28 cellular contexts compared by ENCODE assay signal in genomic region chr2:65944213-65944612, GRCh38.
"Had no signal": no experiment of that assay in that cellular context is flagged by ENCODE, and none has a peak within 500 bp of the region (broad histone marks: within the 10 kb centered on the region; RNA-seq: fewer than 3 reads in every experiment).

No MANE protein-coding gene starts in this region.

- H3K27me3 ChIP-seq: colonic mucosa, esophagus muscularis mucosa, esophagus squamous epithelium, gastrocnemius medialis, gastroesophageal sphincter, heart left ventricle, heart right ventricle had no signal

- ATAC-seq: effector memory CD8-positive, alpha-beta T cell; esophagus mucosa; foreskin keratinocyte; gastrocnemius medialis; gastroesophageal sphincter; heart left ventricle; heart right ventricle had no signal

- FAIRE-seq: colon, endometrium, endothelial cell of umbilical vein, frontal cortex had no signal

- H3K9me3 ChIP-seq: colonic mucosa, esophagus muscularis mucosa, esophagus squamous epithelium, gastrocnemius medialis, gastroesophageal sphincter, heart left ventricle had no signal

- H3K4me1 ChIP-seq: colonic mucosa, esophagus muscularis mucosa, esophagus squamous epithelium, foreskin keratinocyte, gastrocnemius medialis, gastroesophageal sphincter, heart left ventricle, heart right ventricle had no signal

- H3K27ac ChIP-seq: colonic mucosa, coronary artery, dorsolateral prefrontal cortex, epithelial cell of prostate, esophagus muscularis mucosa, esophagus squamous epithelium, foreskin keratinocyte, gastrocnemius medialis, gastroesophageal sphincter, heart left ventricle, heart right ventricle had no signal

- DNase-seq: colonic mucosa; cortex of kidney; dermis blood vessel endothelial cell; dorsolateral prefrontal cortex; effector CD4-positive, alpha-beta T cell; effector CD8-positive, alpha-beta T cell; effector memory CD4-positive, alpha-beta T cell; effector memory CD8-positive, alpha-beta T cell; endodermal cell; erythroblast; esophagus squamous epithelium; foreskin fibroblast; foreskin keratinocyte; foreskin melanocyte; gastrocnemius medialis; glutamatergic neuron; head of caudate nucleus; heart left ventricle; heart right ventricle had no signal

- H3K4me3 ChIP-seq: colonic mucosa, coronary artery, dorsolateral prefrontal cortex, esophagus muscularis mucosa, esophagus squamous epithelium, gastrocnemius medialis, gastroesophageal sphincter, heart left ventricle, heart right ventricle had no signal

- H3K36me3 ChIP-seq: colonic mucosa, esophagus muscularis mucosa, esophagus squamous epithelium, gastrocnemius medialis, gastroesophageal sphincter, heart left ventricle, heart right ventricle had no signal
